Comparison of ENCODE assay signal across 17 cellular contexts in genomic region chr4:1807258-1807777, GRCh38.
"Had no signal": no experiment of that assay in that cellular context is flagged by ENCODE, and none has a peak within 500 bp of the region (broad histone marks: within the 10 kb centered on the region; RNA-seq: fewer than 3 reads in every experiment).

No MANE protein-coding gene starts in this region.

- H3K27ac ChIP-seq: cardiac muscle cell, heart right ventricle, parathyroid adenoma, stomach had no signal

- DNase-seq: activated CD4-positive, alpha-beta T cell treated with anti-CD3 and anti-CD28 coated beads, Interleukin-2, amount 10 ng/mL, durations not matched to agents 7 days and 5 days; activated CD8-positive, alpha-beta memory T cell treated with anti-CD3 and anti-CD28 coated beads, Interleukin-2, amount 10 ng/mL, durations not matched to agents 7 days and 5 days; activated CD8-positive, alpha-beta T cell treated with anti-CD3 and anti-CD28 coated beads for 36 hours; activated effector memory CD4-positive, alpha-beta T cell treated with anti-CD3 and anti-CD28 coated beads, Interleukin-2, amount 50 U/mL, for 16 hours; activated T-cell treated with anti-CD3 and anti-CD28 coated beads for 4 hours; anterior cingulate cortex; body of pancreas; islet precursor cell; left cardiac atrium; small intestine; stomach; trophoblast cell had no signal

- H3K9me3 ChIP-seq: body of pancreas, heart right ventricle, stomach had no signal

- ATAC-seq: activated CD8-positive, alpha-beta memory T cell treated with anti-CD3 and anti-CD28 coated beads, Interleukin-2, amount 10 ng/mL, durations not matched to agents 7 days and 5 days; activated CD8-positive, alpha-beta T cell treated with anti-CD3 and anti-CD28 coated beads for 36 hours; body of pancreas; heart right ventricle; left cardiac atrium; sciatic nerve; stimulated activated memory B cell treated with anti-CD40 and anti-IgM and Interleukin-4, amounts not matched to agents 10 μg/mL and 1 μg/mL and 100 μg/mL, for 72 hours had no signal

- H3K4me1 ChIP-seq: heart right ventricle, parathyroid adenoma had no signal

- H3K27me3 ChIP-seq: body of pancreas, cardiac muscle cell, heart right ventricle, stomach had no signal

- H3K4me3 ChIP-seq: body of pancreas, cardiac muscle cell, heart right ventricle, stomach had no signal
